Comparison of ENCODE assay signal across 8 cellular contexts in the genomic region with DNA sequence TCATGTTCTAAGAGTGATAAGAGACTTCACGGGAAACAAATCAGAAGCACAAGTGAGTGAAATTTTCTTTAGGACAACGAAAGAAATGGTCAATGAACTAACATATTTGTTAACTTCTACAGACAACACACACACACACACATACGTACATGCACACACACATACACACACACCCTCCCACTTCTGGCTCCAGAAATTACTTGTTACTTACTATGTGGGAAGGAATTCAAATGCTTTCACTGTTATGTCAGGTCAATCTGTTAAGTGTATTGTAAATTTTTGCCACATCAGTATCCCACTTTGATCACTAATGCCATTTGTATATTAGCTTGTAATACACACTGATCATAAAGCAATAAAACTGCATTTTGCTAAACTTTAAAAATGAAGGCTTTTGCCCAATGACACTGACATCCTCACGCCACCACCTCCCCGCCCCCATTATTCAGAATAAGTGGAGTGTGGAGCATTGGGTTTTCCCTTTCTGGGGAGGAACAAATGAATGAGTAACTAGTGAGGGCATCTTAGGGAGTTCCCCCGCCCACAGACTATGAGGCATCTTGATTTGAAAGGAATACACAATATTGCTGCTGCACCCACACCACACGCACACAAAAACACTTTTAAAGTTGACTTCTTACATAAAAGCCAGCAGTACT.
DNase-seq lines count a peak whose midpoint lies in the region; ATAC-seq and TF ChIP-seq lines count a peak whose summit lies in the region.

No MANE protein-coding gene starts in this region.

- no peaks in the 10 kb centered on the region for H3K36me3 ChIP-seq in kidney epithelial cell (ENCODE audit: control insufficient read depth, insufficient read depth, low read length)
- H3K36me3 ChIP-seq in upper lobe of right lung, result no peaks in the 10 kb centered on the region
- H3K36me3 ChIP-seq in HAP-1 (replicated peaks), result no peaks in the 10 kb centered on the region

- no peaks in the 10 kb centered on the region for H3K27me3 ChIP-seq in kidney epithelial cell (ENCODE audit: control insufficient read depth, insufficient read depth, low read length)
- no peaks in the 10 kb centered on the region for H3K27me3 ChIP-seq in upper lobe of right lung
- no peaks in the 10 kb centered on the region for H3K27me3 ChIP-seq in HAP-1 (ENCODE audit: low read depth)

- peaks cover 12% of the 10 kb centered on the region for H3K4me1 ChIP-seq in upper lobe of right lung
- H3K4me1 ChIP-seq in HAP-1, result no peaks in the 10 kb centered on the region

- CTCF ChIA-PET in activated CD8-positive, alpha-beta memory T cell treated with anti-CD3 and anti-CD28 coated beads, Interleukin-2, amount 10 ng/mL, durations not matched to agents 7 days and 5 days (lab: Charles Lee), result no interaction called here

- in situ Hi-C loops in HAP-1 (cut with MboI; ENCODE audit: low sequenced_read_pairs), result no loop called here

- no peak overlapping the region for H3K27ac ChIP-seq in upper lobe of right lung

- H3K36me3 Mint-ChIP-seq in activated CD8-positive, alpha-beta memory T cell treated with anti-CD3 and anti-CD28 coated beads, Interleukin-2, amount 10 ng/mL, durations not matched to agents 7 days and 5 days, result peaks cover 36% of the 10 kb centered on the region

- TF ChIP-seq POLR2A in GM18505 (IDR thresholded peaks at IDR 0.05; ENCODE audit: borderline replicate concordance, extremely low read depth, insufficient read depth, insufficient read length), result no peak

- H3K4me3 ChIP-seq in kidney epithelial cell (ENCODE audit: low read depth, low read length) (no peak overlapping the region), upper lobe of right lung (no peak overlapping the region), HAP-1 (no peak overlapping the region)

- TF ChIP-seq CTCF in kidney epithelial cell (IDR thresholded peaks at IDR 0.05; ENCODE audit: insufficient read depth, low read length, poor library complexity, severe bottlenecking) (no peak), upper lobe of right lung (IDR thresholded peaks at IDR 0.05) (no peak)

- intact Hi-C loops in upper lobe of right lung (cut with DNase I), result no loop called here

- H3K4me3 Mint-ChIP-seq in activated CD8-positive, alpha-beta memory T cell treated with anti-CD3 and anti-CD28 coated beads, Interleukin-2, amount 10 ng/mL, durations not matched to agents 7 days and 5 days, result no peak overlapping the region

- H3K27me3 Mint-ChIP-seq in activated CD8-positive, alpha-beta memory T cell treated with anti-CD3 and anti-CD28 coated beads, Interleukin-2, amount 10 ng/mL, durations not matched to agents 7 days and 5 days, result no peaks in the 10 kb centered on the region

- peak; percentile 63 for ATAC-seq in GM18505 (IDR thresholded peaks at IDR 0.05; ENCODE audit: unreplicated experiment)
- peak; percentile 59 for ATAC-seq in HG03378 (IDR thresholded peaks at IDR 0.05; ENCODE audit: unreplicated experiment)
- ATAC-seq in activated CD8-positive, alpha-beta memory T cell treated with anti-CD3 and anti-CD28 coated beads, Interleukin-2, amount 10 ng/mL, durations not matched to agents 7 days and 5 days, result peak; percentile 50
- ATAC-seq in upper lobe of right lung, result peak; percentile 37

- H3K9me3 Mint-ChIP-seq in activated CD8-positive, alpha-beta memory T cell treated with anti-CD3 and anti-CD28 coated beads, Interleukin-2, amount 10 ng/mL, durations not matched to agents 7 days and 5 days (ENCODE audit: low read depth), result no peaks in the 10 kb centered on the region

- no peaks in the 10 kb centered on the region for H3K9me3 ChIP-seq in upper lobe of right lung
- H3K9me3 ChIP-seq in HAP-1, result no peaks in the 10 kb centered on the region

- H3K27ac Mint-ChIP-seq in activated CD8-positive, alpha-beta memory T cell treated with anti-CD3 and anti-CD28 coated beads, Interleukin-2, amount 10 ng/mL, durations not matched to agents 7 days and 5 days, result peak overlapping the region; percentile 54

- DNase-seq in activated CD8-positive, alpha-beta memory T cell treated with anti-CD3 and anti-CD28 coated beads, Interleukin-2, amount 10 ng/mL, durations not matched to agents 7 days and 5 days, result peak; percentile 74
- peak; percentile 88 for DNase-seq in kidney epithelial cell (ENCODE audit: low read depth)
- no peak for DNase-seq in upper lobe of right lung
- DNase-seq in cortex of kidney (lab: John Stamatoyannopoulos, UW), result no peak
- no peak for DNase-seq in NCI-H345 (lab: John Stamatoyannopoulos, UW)
- DNase-seq in HAP-1 (ENCODE audit: low spot score in 2 of 2), result no peak

- peaks cover 65% of the 10 kb centered on the region for H3K4me1 Mint-ChIP-seq in activated CD8-positive, alpha-beta memory T cell treated with anti-CD3 and anti-CD28 coated beads, Interleukin-2, amount 10 ng/mL, durations not matched to agents 7 days and 5 days

Comparison
In these comparisons a context has a peak if more than half of its experiments do, and no peak if none do; other contexts are left out.
1. DNase-seq: peak in activated CD8-positive, alpha-beta memory T cell treated with anti-CD3 and anti-CD28 coated beads, Interleukin-2, amount 10 ng/mL, durations not matched to agents 7 days and 5 days (single experiment) and kidney epithelial cell (single experiment); none in upper lobe of right lung (single experiment), cortex of kidney (single experiment), NCI-H345 (single experiment) and HAP-1 (0 of 2).
2. Peak in every context shown above with its lines, with median percentiles within 50 percentile points of each other: ATAC-seq.